Comparison of ENCODE assay signal across 2 cellular contexts in the genomic region with DNA sequence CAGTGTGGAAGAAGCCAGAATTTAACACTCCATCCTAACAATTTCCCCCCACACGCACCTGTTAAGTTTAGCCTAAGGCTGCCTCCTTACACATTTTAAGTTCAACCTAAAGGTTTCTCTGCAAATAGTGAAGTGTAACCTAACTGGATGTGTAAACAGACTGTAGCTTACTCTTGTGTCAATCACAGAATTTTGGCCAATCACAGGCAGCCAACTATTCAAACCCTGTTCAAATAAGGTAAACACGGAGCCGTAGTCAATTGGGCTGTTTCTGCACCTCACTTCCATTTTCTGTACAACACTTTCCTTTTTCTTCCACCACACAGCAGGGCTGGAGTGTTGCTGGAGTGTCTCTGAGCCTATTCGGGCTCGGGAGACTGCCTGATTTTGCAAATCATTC.
A peak's percentile ranks its signal among the peaks of the same experiment; 100 is the strongest.
TF ChIP-seq lines count a peak whose summit lies in the region.

No MANE protein-coding gene starts in this region.

TF ChIP-seq in HepG2, 621 proteins besides CTCF, POLR2A, EP300 and RAD21 (continued from another document):
- TF ChIP-seq, protein P1, sequence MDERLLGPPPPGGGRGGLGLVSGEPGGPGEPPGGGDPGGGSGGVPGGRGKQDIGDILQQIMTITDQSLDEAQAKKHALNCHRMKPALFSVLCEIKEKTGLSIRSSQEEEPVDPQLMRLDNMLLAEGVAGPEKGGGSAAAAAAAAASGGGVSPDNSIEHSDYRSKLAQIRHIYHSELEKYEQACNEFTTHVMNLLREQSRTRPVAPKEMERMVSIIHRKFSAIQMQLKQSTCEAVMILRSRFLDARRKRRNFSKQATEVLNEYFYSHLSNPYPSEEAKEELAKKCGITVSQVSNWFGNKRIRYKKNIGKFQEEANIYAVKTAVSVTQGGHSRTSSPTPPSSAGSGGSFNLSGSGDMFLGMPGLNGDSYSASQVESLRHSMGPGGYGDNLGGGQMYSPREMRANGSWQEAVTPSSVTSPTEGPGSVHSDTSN (CRISPR knock-in tag; IDR thresholded peaks at IDR 0.05): peak; percentile 73
- TF ChIP-seq NFYB (CRISPR knock-in tag; IDR thresholded peaks at IDR 0.05): peak; percentile 54; the same call in 1 of the 2 replicates
- TF ChIP-seq FOXA1 (IDR thresholded peaks at IDR 0.05): no peak
- TF ChIP-seq FOXA1 (CRISPR knock-in tag; IDR thresholded peaks at IDR 0.05): peak; percentile 36; the same call in 1 of the 2 replicates
- TF ChIP-seq ZBTB7A (CRISPR knock-in tag; IDR thresholded peaks at IDR 0.05): no peak
- TF ChIP-seq SRF (IDR thresholded peaks at IDR 0.05; ENCODE audit: low read depth, low read length): peak; percentile 68; the same call in 1 of the 2 replicates
- TF ChIP-seq FOXA3 (CRISPR knock-in tag; IDR thresholded peaks at IDR 0.05): 0 out of 2 replicates have a peak, but pooled peaks have one; percentile 36
- peak; percentile 38; the same call in 1 of the 2 replicates for TF ChIP-seq NFYC (CRISPR knock-in tag; IDR thresholded peaks at IDR 0.05)
TF ChIP-seq in HepG2: peak in this region for 7.

TF ChIP-seq in GM12878, 131 proteins besides CTCF, POLR2A, EP300 and RAD21:
- TF ChIP-seq, protein P2, sequence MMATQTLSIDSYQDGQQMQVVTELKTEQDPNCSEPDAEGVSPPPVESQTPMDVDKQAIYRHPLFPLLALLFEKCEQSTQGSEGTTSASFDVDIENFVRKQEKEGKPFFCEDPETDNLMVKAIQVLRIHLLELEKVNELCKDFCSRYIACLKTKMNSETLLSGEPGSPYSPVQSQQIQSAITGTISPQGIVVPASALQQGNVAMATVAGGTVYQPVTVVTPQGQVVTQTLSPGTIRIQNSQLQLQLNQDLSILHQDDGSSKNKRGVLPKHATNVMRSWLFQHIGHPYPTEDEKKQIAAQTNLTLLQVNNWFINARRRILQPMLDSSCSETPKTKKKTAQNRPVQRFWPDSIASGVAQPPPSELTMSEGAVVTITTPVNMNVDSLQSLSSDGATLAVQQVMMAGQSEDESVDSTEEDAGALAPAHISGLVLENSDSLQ (IDR thresholded peaks at IDR 0.05): peak; percentile 56; the same call in 1 of the 2 replicates
- TF ChIP-seq PAX5 (IDR thresholded peaks at IDR 0.05; ENCODE audit: borderline replicate concordance, low read depth, low read length): no peak
